Comparison of ENCODE assay signal across 1 cellular context in the genomic region with DNA sequence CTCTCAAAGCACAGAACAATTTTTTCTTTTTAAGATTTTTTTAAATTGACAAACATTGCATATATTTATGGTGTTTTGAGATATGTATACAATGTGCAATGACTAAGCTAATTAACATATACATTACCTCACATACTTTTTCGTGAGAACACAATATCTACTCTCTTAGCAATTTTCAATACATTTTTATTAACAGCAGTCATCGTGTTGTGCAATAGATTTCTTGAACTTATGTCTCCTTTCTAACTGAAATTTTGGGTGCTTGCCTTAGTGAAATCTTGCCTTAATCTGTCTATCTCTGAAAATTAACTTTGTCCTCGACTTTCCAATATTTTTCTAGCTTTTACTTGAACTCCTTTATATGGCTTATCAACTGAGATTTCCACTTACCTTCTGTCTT.
TF ChIP-seq lines count a peak whose summit lies in the region.

No MANE protein-coding gene starts in this region.

TF ChIP-seq in IMR-90, 13 proteins besides CTCF, POLR2A, EP300 and RAD21:
- TF ChIP-seq RCOR1 (IDR thresholded peaks at IDR 0.05; ENCODE audit: insufficient replicate concordance, low read length): no peak
- peak; percentile 60 for TF ChIP-seq CEBPB (IDR thresholded peaks at IDR 0.05; ENCODE audit: low read depth, low read length)
